21 cellular contexts compared by ENCODE assay signal in genomic region chr9:78441396-78441795, GRCh38.
A peak's percentile ranks its signal among the peaks of the same experiment; 100 is the strongest.
DNase-seq lines count a peak whose midpoint lies in the region; ATAC-seq, FAIRE-seq and TF ChIP-seq lines count a peak whose summit lies in the region.
"Had no signal": no experiment of that assay in that cellular context is flagged by ENCODE, and none has a peak within 500 bp of the region (broad histone marks: within the 10 kb centered on the region; RNA-seq: fewer than 3 reads in every experiment).

No MANE protein-coding gene starts in this region.

- peaks cover 64% of the 10 kb centered on the region for H3K4me1 Mint-ChIP-seq in nephron progenitor cell

- peaks cover 0 to 8% of the 10 kb centered on the region in 2 experiments; a peak in 1 of 4 replicates for H3K9me3 ChIP-seq in H1 (ENCODE audit: insufficient read depth in 2 of 2, low read depth in 1 of 2, low read length in 1 of 2)
- H3K9me3 ChIP-seq in heart right ventricle: no peaks in the 10 kb centered on the region

- no peak overlapping the region for H3K23ac ChIP-seq in H1 (ENCODE audit: insufficient read length)

- peak overlapping the region; percentile 6 for H3K4ac ChIP-seq in H1 (replicated peaks; ENCODE audit: insufficient read length, low read depth, low read length)

- no peak overlapping the region for H3K4me3 Mint-ChIP-seq in nephron progenitor cell
- H3K4me3 Mint-ChIP-seq: B cell; CD4-positive, CD25-positive, alpha-beta regulatory T cell; CD8-positive, alpha-beta memory T cell; H9 had no signal

- peaks cover 3% of the 10 kb centered on the region for H3K27me3 Mint-ChIP-seq in nephron progenitor cell (ENCODE audit: low read depth, poor library complexity)

- no peak overlapping the region for H4K8ac ChIP-seq in H1 (ENCODE audit: extremely low read depth, insufficient read depth, low read length)

- H3K36me3 Mint-ChIP-seq in nephron progenitor cell (ENCODE audit: low read depth): no peaks in the 10 kb centered on the region
- H3K36me3 Mint-ChIP-seq: CD4-positive, CD25-positive, alpha-beta regulatory T cell; CD8-positive, alpha-beta memory T cell had no signal

- H3K79me1 ChIP-seq in H1 (ENCODE audit: low read depth, low read length): no peaks in the 10 kb centered on the region

- H2BK5ac ChIP-seq in H1 (ENCODE audit: low read depth, low read length): no peak overlapping the region

- TF ChIP-seq POLR2A in H1 (IDR thresholded peaks at IDR 0.05; ENCODE audit: control extremely low read depth in 1 of 2, low read depth in 2 of 2, low read length in 2 of 2): no peak

- H4K91ac ChIP-seq in H1 (replicated peaks; ENCODE audit: insufficient read length, low read length): no peak overlapping the region

- no peak overlapping the region for H4K5ac ChIP-seq in H1 (ENCODE audit: insufficient read length, low read depth, low read length)

- no peak overlapping the region for H2AFZ ChIP-seq in H1 (ENCODE audit: low read length)
- H2AFZ ChIP-seq: GM23248 had no signal

- no peak overlapping the region for H3K4me2 ChIP-seq in H1 (ENCODE audit: insufficient read depth in 1 of 2, low read depth in 2 of 2, low read length in 2 of 2)
- H3K4me2 ChIP-seq: BLaER1 had no signal

- no peak overlapping the region for H2BK12ac ChIP-seq in H1 (ENCODE audit: low read depth, low read length)

- H3K79me2 ChIP-seq in H1 (ENCODE audit: control insufficient read depth in 1 of 2, insufficient read depth in 2 of 2, low read length in 2 of 2): no peaks in the 10 kb centered on the region

- no peak overlapping the region for H3K9ac ChIP-seq in H1 (replicated peaks in 1 of 4; ENCODE audit: extremely low read depth in 1 of 4, low read depth in 3 of 4, low read length in 3 of 4)
- H3K9ac ChIP-seq: BLaER1, GM23248 had no signal

- H2BK120ac ChIP-seq in H1 (replicated peaks; ENCODE audit: low read depth, low read length): no peak overlapping the region

- H2BK15ac ChIP-seq in H1 (ENCODE audit: low read length): no peak overlapping the region

- H3K36me3 ChIP-seq in H1 (ENCODE audit: control insufficient read depth in 2 of 4, insufficient read depth in 4 of 4, low read length in 3 of 4): peaks cover 0 to 6% (median 0%) of the 10 kb centered on the region in 4 experiments; a peak in 2 of 8 replicates
- H3K36me3 ChIP-seq in heart right ventricle: no peaks in the 10 kb centered on the region
- H3K36me3 ChIP-seq: BLaER1 had no signal

- no peak for TF ChIP-seq RAD21 in H1 (IDR thresholded peaks at IDR 0.05 in 1 of 2, conservative IDR thresholded peaks at IDR 0.05 in 1 of 2; ENCODE audit: low read depth in 2 of 2, low read length in 2 of 2)

- POLR2A ChIA-PET in H1 (lab: Charles Lee; ENCODE audit: partially characterized antibody): interaction anchor here (0.5 kb wide), 1 partner anchor 10 kb away, joined by 3 read pairs; no protein-coding TSS in a partner anchor

- no peak for TF ChIP-seq EP300 in H1 (IDR thresholded peaks at IDR 0.05; ENCODE audit: borderline replicate concordance in 1 of 2, low read depth in 2 of 2, low read length in 2 of 2)

- H3K27ac Mint-ChIP-seq in nephron progenitor cell: peak overlapping the region; percentile 36
- H3K27ac Mint-ChIP-seq: B cell; CD4-positive, CD25-positive, alpha-beta regulatory T cell; CD8-positive, alpha-beta memory T cell had no signal

- H3K14ac ChIP-seq in H1 (ENCODE audit: insufficient read length): no peak overlapping the region

- H4K20me1 ChIP-seq in H1 (replicated peaks in 1 of 2; ENCODE audit: control insufficient read depth in 1 of 2, insufficient read depth in 2 of 2, low read length in 2 of 2): no peaks in the 10 kb centered on the region
- H4K20me1 ChIP-seq: BLaER1 had no signal

- FAIRE-seq in H1 (lab: Jason Lieb, UNC): no peak
- FAIRE-seq: D721Med, GM12891, GM18507 had no signal

- ATAC-seq in HG03175 (IDR thresholded peaks at IDR 0.05; ENCODE audit: unreplicated experiment): no peak
- ATAC-seq in heart right ventricle: no peak
- ATAC-seq in HG03025 (IDR thresholded peaks at IDR 0.05; ENCODE audit: low FRiP score, unreplicated experiment): no peak
- ATAC-seq: HCT116 had no signal

- no peaks in the 10 kb centered on the region for H3K23me2 ChIP-seq in H1 (ENCODE audit: low read depth, low read length)

- H3K9me3 Mint-ChIP-seq in nephron progenitor cell: no peaks in the 10 kb centered on the region
- H3K9me3 Mint-ChIP-seq: CD4-positive, CD25-positive, alpha-beta regulatory T cell; CD8-positive, alpha-beta memory T cell had no signal

- CTCF ChIA-PET in H1 (lab: Charles Lee; ENCODE audit: partially characterized antibody): interaction anchor here (0.9 to 1.2 kb wide), 2 partner anchors 29 to 76 kb away, joined by 3 read pairs; no protein-coding TSS in a partner anchor

- intact Hi-C loops in heart right ventricle (cut with DNase I): no loop called here

- H3K56ac ChIP-seq in H1 (replicated peaks; ENCODE audit: insufficient read length, low read depth, low read length): no peak overlapping the region

- 87% methylated on average over 2 of the region's 2 CpGs; no CpG with 5 or more reads in 1 of the 2 experiments for WGBS in H1 (ENCODE audit: extremely low coverage in 1 of 2, insufficient coverage in 1 of 2, insufficient read length in 1 of 2, insufficient replicate concordance in 2 of 2, low coverage in 1 of 2, low lambda C conversion rate in 2 of 2, missing lambda C conversion rate in 1 of 2), 2 experiments
- WGBS in heart right ventricle, 2 donors: 92 to 93% methylated on average over 2 of the region's 2 CpGs

- H3K27me3 ChIP-seq in H1 (replicated peaks in 1 of 4; ENCODE audit: control insufficient read depth in 3 of 4, extremely low read depth in 1 of 4, insufficient read depth in 3 of 4, low read length in 3 of 4): no peaks in the 10 kb centered on the region
- H3K27me3 ChIP-seq in heart right ventricle: peaks cover 0 to 25% (median 5%) of the 10 kb centered on the region in 7 donors
- H3K27me3 ChIP-seq: BLaER1 had no signal

- no peak overlapping the region for H3K27ac ChIP-seq in H1 (ENCODE audit: low read depth, low read length)
- no peak overlapping the region for H3K27ac ChIP-seq in heart right ventricle
- H3K27ac ChIP-seq: BLaER1, C4-2B, GM23248 had no signal

- peaks cover 7 to 23% (median 17%) of the 10 kb centered on the region in 4 experiments for H3K4me1 ChIP-seq in H1 (replicated peaks in 1 of 4; ENCODE audit: control insufficient read depth in 3 of 4, insufficient read depth in 4 of 4, low read length in 3 of 4)
- peaks cover 0 to 9% (median 3%) of the 10 kb centered on the region in 9 donors for H3K4me1 ChIP-seq in heart right ventricle

- H2BK20ac ChIP-seq in H1 (ENCODE audit: low read length): 0 out of 2 replicates have a peak overlapping the region, but pooled peaks have one; percentile 13

- H3K18ac ChIP-seq in H1 (ENCODE audit: extremely low read depth, low read length): no peak overlapping the region

- H2AK5ac ChIP-seq in H1 (ENCODE audit: low read depth, low read length): no peak overlapping the region

- no peak overlapping the region for H3K4me3 ChIP-seq in H1 (ENCODE audit: extremely low read depth in 1 of 4, insufficient read depth in 2 of 4, low read depth in 3 of 4, low read length in 4 of 4)
- no peak overlapping the region for H3K4me3 ChIP-seq in skeletal muscle cell (ENCODE audit: low read depth, low read length)
- no peak overlapping the region for H3K4me3 ChIP-seq in heart right ventricle
- H3K4me3 ChIP-seq: BLaER1, GM23248 had no signal

- no peak for TF ChIP-seq CTCF in H1 (IDR thresholded peaks at IDR 0.05; ENCODE audit: control extremely low read depth in 1 of 3, insufficient read depth in 1 of 3, low read depth in 1 of 3, low read length in 3 of 3)
- TF ChIP-seq CTCF in nephron progenitor cell (IDR thresholded peaks at IDR 0.05): no peak
- no peak for TF ChIP-seq CTCF in heart right ventricle (IDR thresholded peaks at IDR 0.05)

- DNase-seq in H1 (ENCODE audit: low read depth in 1 of 2, low spot score in 2 of 2) (no peak), nephron progenitor cell (no peak), skeletal muscle cell (ENCODE audit: low read depth) (peak; percentile 9), heart right ventricle (no peak)
- DNase-seq: CD4-positive, CD25-positive, alpha-beta regulatory T cell; CD8-positive, alpha-beta memory T cell; DMS 273 treated with DMSO at 0.1 percent for 48 hours; DMS53; DMS79 treated with DMSO at 0.1 percent for 48 hours; GF-D8; GM23248; H9 had no signal

TF ChIP-seq in H1, 55 proteins besides CTCF, POLR2A, EP300 and RAD21:
- no peak for TF ChIP-seq CBX8 (IDR thresholded peaks at IDR 0.05; ENCODE audit: borderline replicate concordance, low read depth, low read length)
- TF ChIP-seq ASH2L (IDR thresholded peaks at IDR 0.05; ENCODE audit: low read length): no peak
- TF ChIP-seq ZNF274 (IDR thresholded peaks at IDR 0.05; ENCODE audit: borderline replicate concordance, extremely low read depth, low read length): no peak
- no peak for TF ChIP-seq ATF2 (IDR thresholded peaks at IDR 0.05; ENCODE audit: low read length)
- TF ChIP-seq RXRA (IDR thresholded peaks at IDR 0.05; ENCODE audit: insufficient read depth, low read depth, low read length): no peak
- no peak for TF ChIP-seq HDAC6 (IDR thresholded peaks at IDR 0.05; ENCODE audit: low read depth, low read length)
- no peak for TF ChIP-seq TAF1 (IDR thresholded peaks at IDR 0.05; ENCODE audit: low read depth, low read length)
- TF ChIP-seq CEBPB (IDR thresholded peaks at IDR 0.05; ENCODE audit: low read depth, low read length): no peak
- TF ChIP-seq CHD1 (IDR thresholded peaks at IDR 0.05; ENCODE audit: low read depth, low read length): no peak
- no peak for TF ChIP-seq CREB1 (IDR thresholded peaks at IDR 0.05)
- TF ChIP-seq JUN (IDR thresholded peaks at IDR 0.05; ENCODE audit: low read depth, low read length): no peak
- TF ChIP-seq BRCA1 (IDR thresholded peaks at IDR 0.05; ENCODE audit: low read depth, low read length): no peak
- no peak for TF ChIP-seq NRF1 (IDR thresholded peaks at IDR 0.05; ENCODE audit: low read depth, low read length)
- TF ChIP-seq GTF2F1 (IDR thresholded peaks at IDR 0.05; ENCODE audit: borderline replicate concordance, low read depth, low read length): no peak
